In the genomic region with DNA sequence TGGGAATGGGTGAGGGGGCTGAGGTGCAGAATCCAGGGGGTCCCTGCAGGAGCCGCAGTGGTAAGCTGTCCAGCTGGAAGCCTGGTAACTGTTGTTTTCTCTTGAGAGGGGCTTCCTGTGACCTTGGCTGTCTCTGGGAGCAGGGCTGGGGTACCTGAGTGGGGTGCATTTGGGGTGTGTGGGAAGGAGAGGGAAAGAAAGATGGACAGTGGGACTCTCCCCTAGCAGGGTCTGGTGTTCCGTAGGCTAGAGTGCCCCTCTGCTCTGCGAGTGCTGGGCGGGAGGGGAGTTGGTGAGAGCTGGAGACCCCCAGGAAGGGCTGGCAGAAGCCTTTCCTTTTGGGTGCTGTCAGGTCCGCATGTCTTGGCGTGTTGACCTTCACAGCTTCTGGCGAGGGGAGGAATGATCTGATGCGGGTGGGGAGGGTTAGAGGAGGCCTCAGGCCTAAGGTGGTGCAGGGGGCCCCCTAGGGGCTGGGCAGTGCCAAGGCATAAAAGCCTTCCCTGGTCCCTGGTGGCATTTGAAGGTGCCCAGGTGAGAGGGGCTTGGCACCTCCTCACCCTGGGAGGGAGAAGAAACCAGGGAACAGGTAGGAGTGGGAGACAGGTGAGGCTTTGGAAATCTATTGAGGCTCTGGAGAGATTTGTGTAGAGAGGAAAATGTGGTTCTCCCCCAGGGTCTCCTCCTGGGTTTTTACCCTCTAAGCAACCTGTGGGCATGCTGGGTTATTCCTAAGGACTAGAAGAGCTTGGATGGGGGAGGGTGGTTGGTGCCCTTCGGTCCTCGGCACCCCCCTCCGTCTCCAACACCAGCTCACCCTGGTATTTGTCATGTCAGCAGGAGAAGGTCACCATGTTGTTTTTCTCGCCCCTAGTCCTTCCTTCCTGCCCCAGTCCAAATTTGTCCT, we compare ENCODE assay signal across 1 cellular context.
TF ChIP-seq lines count a peak whose summit lies in the region.

No MANE protein-coding gene starts in this region.

TF ChIP-seq in HepG2, 621 proteins besides CTCF, POLR2A, EP300 and RAD21 (continued from another document):
- TF ChIP-seq, protein P1, sequence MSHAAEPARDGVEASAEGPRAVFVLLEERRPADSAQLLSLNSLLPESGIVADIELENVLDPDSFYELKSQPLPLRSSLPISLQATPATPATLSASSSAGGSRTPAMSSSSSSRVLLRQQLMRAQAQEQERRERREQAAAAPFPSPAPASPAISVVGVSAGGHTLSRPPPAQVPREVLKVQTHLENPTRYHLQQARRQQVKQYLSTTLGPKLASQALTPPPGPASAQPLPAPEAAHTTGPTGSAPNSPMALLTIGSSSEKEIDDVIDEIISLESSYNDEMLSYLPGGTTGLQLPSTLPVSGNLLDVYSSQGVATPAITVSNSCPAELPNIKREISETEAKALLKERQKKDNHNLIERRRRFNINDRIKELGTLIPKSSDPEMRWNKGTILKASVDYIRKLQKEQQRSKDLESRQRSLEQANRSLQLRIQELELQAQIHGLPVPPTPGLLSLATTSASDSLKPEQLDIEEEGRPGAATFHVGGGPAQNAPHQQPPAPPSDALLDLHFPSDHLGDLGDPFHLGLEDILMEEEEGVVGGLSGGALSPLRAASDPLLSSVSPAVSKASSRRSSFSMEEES (CRISPR knock-in tag; IDR thresholded peaks at IDR 0.05), result 0 out of 2 replicates have a peak, but pooled peaks have one; percentile 29
- TF ChIP-seq CC2D1A (CRISPR knock-in tag; IDR thresholded peaks at IDR 0.05) (no peak), SNAI1 (CRISPR knock-in tag; IDR thresholded peaks at IDR 0.05; ENCODE audit: borderline replicate concordance) (0 out of 2 replicates have a peak, but pooled peaks have one; percentile 32), ZSCAN22 (CRISPR knock-in tag; IDR thresholded peaks at IDR 0.05) (no peak), ZNF264 (CRISPR knock-in tag; IDR thresholded peaks at IDR 0.05) (no peak), TBP (CRISPR knock-in tag; IDR thresholded peaks at IDR 0.05) (no peak), MED13 (CRISPR knock-in tag; IDR thresholded peaks at IDR 0.05) (no peak), PRPF4 (IDR thresholded peaks at IDR 0.05; ENCODE audit: low read depth, low read length, poor library complexity, severe bottlenecking) (no peak), ZNF552 (CRISPR knock-in tag; IDR thresholded peaks at IDR 0.05; ENCODE audit: borderline replicate concordance) (no peak), ZNF224 (CRISPR knock-in tag; IDR thresholded peaks at IDR 0.05) (no peak), FOXA3 (CRISPR knock-in tag; IDR thresholded peaks at IDR 0.05) (peak; percentile 43; the same call in 1 of the 2 replicates), MAZ (IDR thresholded peaks at IDR 0.05; ENCODE audit: borderline replicate concordance, low read depth, low read length) (no peak), MAZ (CRISPR knock-in tag; IDR thresholded peaks at IDR 0.05; ENCODE audit: low read depth) (0 out of 2 replicates have a peak, but pooled peaks have one; percentile 28), RXRA (CRISPR knock-in tag; IDR thresholded peaks at IDR 0.05) (peak; percentile 51), HIVEP1 (CRISPR knock-in tag; IDR thresholded peaks at IDR 0.05) (no peak), NCOA5 (CRISPR knock-in tag; IDR thresholded peaks at IDR 0.05) (no peak), ZFX (CRISPR knock-in tag; IDR thresholded peaks at IDR 0.05; ENCODE audit: low read depth) (peak; percentile 68), KLF11 (CRISPR knock-in tag; IDR thresholded peaks at IDR 0.05) (no peak), ZNF629 (CRISPR knock-in tag; conservative IDR thresholded peaks at IDR 0.05) (no peak), SMYD3 (CRISPR knock-in tag; IDR thresholded peaks at IDR 0.05) (no peak), ZBTB42 (CRISPR knock-in tag; IDR thresholded peaks at IDR 0.05) (peak; percentile 67; the same call in 1 of the 2 replicates), ZNF124 (CRISPR knock-in tag; IDR thresholded peaks at IDR 0.05) (no peak), KLF16 (CRISPR knock-in tag; IDR thresholded peaks at IDR 0.05) (no peak; a peak in 2 of 4 replicates), ISX (CRISPR knock-in tag; conservative IDR thresholded peaks at IDR 0.05) (no peak)
- TF ChIP-seq, protein P2, sequence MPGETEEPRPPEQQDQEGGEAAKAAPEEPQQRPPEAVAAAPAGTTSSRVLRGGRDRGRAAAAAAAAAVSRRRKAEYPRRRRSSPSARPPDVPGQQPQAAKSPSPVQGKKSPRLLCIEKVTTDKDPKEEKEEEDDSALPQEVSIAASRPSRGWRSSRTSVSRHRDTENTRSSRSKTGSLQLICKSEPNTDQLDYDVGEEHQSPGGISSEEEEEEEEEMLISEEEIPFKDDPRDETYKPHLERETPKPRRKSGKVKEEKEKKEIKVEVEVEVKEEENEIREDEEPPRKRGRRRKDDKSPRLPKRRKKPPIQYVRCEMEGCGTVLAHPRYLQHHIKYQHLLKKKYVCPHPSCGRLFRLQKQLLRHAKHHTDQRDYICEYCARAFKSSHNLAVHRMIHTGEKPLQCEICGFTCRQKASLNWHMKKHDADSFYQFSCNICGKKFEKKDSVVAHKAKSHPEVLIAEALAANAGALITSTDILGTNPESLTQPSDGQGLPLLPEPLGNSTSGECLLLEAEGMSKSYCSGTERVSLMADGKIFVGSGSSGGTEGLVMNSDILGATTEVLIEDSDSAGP (CRISPR knock-in tag; IDR thresholded peaks at IDR 0.05; ENCODE audit: borderline replicate concordance), result peak; percentile 16; the same call in 1 of the 2 replicates
- TF ChIP-seq, protein P3, sequence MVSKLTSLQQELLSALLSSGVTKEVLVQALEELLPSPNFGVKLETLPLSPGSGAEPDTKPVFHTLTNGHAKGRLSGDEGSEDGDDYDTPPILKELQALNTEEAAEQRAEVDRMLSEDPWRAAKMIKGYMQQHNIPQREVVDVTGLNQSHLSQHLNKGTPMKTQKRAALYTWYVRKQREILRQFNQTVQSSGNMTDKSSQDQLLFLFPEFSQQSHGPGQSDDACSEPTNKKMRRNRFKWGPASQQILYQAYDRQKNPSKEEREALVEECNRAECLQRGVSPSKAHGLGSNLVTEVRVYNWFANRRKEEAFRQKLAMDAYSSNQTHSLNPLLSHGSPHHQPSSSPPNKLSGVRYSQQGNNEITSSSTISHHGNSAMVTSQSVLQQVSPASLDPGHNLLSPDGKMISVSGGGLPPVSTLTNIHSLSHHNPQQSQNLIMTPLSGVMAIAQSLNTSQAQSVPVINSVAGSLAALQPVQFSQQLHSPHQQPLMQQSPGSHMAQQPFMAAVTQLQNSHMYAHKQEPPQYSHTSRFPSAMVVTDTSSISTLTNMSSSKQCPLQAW (CRISPR knock-in tag; IDR thresholded peaks at IDR 0.05), result no peak
- TF ChIP-seq, protein P4, sequence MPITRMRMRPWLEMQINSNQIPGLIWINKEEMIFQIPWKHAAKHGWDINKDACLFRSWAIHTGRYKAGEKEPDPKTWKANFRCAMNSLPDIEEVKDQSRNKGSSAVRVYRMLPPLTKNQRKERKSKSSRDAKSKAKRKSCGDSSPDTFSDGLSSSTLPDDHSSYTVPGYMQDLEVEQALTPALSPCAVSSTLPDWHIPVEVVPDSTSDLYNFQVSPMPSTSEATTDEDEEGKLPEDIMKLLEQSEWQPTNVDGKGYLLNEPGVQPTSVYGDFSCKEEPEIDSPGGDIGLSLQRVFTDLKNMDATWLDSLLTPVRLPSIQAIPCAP (CRISPR knock-in tag; IDR thresholded peaks at IDR 0.05; ENCODE audit: low read depth), result no peak
- TF ChIP-seq, protein P5, sequence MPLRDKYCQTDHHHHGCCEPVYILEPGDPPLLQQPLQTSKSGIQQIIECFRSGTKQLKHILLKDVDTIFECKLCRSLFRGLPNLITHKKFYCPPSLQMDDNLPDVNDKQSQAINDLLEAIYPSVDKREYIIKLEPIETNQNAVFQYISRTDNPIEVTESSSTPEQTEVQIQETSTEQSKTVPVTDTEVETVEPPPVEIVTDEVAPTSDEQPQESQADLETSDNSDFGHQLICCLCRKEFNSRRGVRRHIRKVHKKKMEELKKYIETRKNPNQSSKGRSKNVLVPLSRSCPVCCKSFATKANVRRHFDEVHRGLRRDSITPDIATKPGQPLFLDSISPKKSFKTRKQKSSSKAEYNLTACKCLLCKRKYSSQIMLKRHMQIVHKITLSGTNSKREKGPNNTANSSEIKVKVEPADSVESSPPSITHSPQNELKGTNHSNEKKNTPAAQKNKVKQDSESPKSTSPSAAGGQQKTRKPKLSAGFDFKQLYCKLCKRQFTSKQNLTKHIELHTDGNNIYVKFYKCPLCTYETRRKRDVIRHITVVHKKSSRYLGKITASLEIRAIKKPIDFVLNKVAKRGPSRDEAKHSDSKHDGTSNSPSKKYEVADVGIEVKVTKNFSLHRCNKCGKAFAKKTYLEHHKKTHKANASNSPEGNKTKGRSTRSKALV (CRISPR knock-in tag; IDR thresholded peaks at IDR 0.05), result no peak; the same call in 1 of the 2 replicates
- TF ChIP-seq, protein P6, sequence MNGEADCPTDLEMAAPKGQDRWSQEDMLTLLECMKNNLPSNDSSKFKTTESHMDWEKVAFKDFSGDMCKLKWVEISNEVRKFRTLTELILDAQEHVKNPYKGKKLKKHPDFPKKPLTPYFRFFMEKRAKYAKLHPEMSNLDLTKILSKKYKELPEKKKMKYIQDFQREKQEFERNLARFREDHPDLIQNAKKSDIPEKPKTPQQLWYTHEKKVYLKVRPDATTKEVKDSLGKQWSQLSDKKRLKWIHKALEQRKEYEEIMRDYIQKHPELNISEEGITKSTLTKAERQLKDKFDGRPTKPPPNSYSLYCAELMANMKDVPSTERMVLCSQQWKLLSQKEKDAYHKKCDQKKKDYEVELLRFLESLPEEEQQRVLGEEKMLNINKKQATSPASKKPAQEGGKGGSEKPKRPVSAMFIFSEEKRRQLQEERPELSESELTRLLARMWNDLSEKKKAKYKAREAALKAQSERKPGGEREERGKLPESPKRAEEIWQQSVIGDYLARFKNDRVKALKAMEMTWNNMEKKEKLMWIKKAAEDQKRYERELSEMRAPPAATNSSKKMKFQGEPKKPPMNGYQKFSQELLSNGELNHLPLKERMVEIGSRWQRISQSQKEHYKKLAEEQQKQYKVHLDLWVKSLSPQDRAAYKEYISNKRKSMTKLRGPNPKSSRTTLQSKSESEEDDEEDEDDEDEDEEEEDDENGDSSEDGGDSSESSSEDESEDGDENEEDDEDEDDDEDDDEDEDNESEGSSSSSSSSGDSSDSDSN (CRISPR knock-in tag; IDR thresholded peaks at IDR 0.05), result no peak
